18 cellular contexts compared by ENCODE assay signal in the genomic region with DNA sequence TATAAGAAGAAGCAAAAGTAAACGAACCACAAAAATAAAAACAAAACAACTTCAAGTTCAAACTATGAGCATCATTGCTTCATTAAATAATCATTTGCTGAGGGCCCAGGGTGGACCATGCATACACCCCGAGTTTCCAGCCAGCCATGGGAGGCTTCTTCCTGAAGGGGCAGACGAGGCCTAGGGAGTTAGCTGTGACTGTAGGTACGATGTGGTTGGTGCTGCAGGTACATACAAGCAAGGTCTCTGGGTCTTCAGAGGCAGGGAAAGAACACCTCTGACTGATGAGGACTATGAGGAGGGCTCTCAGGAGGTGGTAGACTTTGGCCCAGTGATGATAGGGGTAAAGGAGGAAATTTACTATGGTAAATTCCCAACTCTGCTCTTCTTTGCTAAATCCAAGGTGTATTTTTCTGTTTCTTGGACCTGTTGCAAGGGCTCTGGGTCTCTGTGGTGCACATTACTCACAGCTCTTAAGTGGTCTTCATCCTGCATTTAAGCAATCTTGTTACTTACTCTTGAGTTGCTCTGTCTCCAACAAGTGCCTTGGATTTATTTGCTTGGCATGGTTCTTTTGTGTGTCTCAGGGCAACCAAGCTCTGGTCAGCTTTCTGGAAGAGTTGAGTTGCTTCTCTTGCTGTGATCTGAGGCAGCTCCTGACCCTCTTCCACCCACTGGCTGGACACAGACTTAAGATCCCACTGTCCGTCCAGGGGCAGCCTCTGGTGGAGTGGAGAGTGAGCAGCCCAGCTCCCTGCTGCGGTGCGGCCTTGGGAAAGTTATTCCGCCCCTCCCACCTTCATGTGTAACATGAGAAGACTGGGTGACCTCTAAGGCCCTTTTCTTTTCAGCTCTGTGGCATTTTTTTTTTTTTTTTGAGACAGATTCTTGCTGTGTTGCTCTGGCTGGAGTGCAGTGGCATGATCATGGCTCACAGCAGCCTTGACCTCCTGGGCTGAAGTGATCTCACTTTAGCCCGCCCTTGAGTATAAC. TPM values are rescaled to one million over a fixed set of nuclear protein-coding genes. Genes with fewer than 3 reads are reported as not detected.
DNase-seq lines count a peak whose midpoint lies in the region; TF ChIP-seq lines count a peak whose summit lies in the region.
"Had no signal": no experiment of that assay in that cellular context is flagged by ENCODE, and none has a peak within 500 bp of the region (broad histone marks: within the 10 kb centered on the region; RNA-seq: fewer than 3 reads in every experiment).

No MANE protein-coding gene starts in this region.

- no peaks in the 10 kb centered on the region for H3K36me3 ChIP-seq in SJCRH30
- no peaks in the 10 kb centered on the region for H3K36me3 ChIP-seq in mammary epithelial cell (ENCODE audit: insufficient read depth, low read length)
- H3K36me3 ChIP-seq: prostate gland had no signal

- in situ Hi-C loops in mammary epithelial cell (cut with MboI; ENCODE audit: low sequenced_read_pairs in 2 of 2), result no loop called here

- dilution Hi-C loops in mammary epithelial cell (cut with HindIII; ENCODE audit: low sequenced_read_pairs), result no loop called here

- H3K4me3 ChIP-seq in SJCRH30, result no peak overlapping the region
- no peak overlapping the region for H3K4me3 ChIP-seq in fibroblast of mammary gland (ENCODE audit: control insufficient read depth, low read depth, low read length)
- no peak overlapping the region for H3K4me3 ChIP-seq in mammary epithelial cell (replicated peaks in 1 of 3; ENCODE audit: insufficient read depth in 1 of 3, low read depth in 2 of 3, low read length in 3 of 3)
- H3K4me3 ChIP-seq: prostate gland had no signal

- H3K27me3 ChIP-seq in SJCRH30 (no peaks in the 10 kb centered on the region), mammary epithelial cell (ENCODE audit: insufficient read depth, low read length) (no peaks in the 10 kb centered on the region)

- BruUV-seq in mammary epithelial cell (replicated peaks; lab: Mats Ljungman, UMichigan), result no TSS peak

- no peaks in the 10 kb centered on the region for H4K20me1 ChIP-seq in mammary epithelial cell (ENCODE audit: insufficient read depth, low read length)

- no peak overlapping the region for H3K4me2 ChIP-seq in mammary epithelial cell (ENCODE audit: insufficient read depth, low read depth, low read length)

- H2AFZ ChIP-seq in mammary epithelial cell (ENCODE audit: low read depth, low read length), result no peak overlapping the region

- CTCF ChIA-PET in mammary epithelial cell (lab: Charles Lee; ENCODE audit: low non-redundant PET), result no interaction called here

- H3K9me3 ChIP-seq in SJCRH30 (replicated peaks) (no peaks in the 10 kb centered on the region), mammary epithelial cell (replicated peaks; ENCODE audit: insufficient read depth, low read length) (no peaks in the 10 kb centered on the region)
- H3K9me3 ChIP-seq: prostate gland had no signal

- H3K9ac ChIP-seq in mammary epithelial cell (ENCODE audit: insufficient read depth, low read length), result no peak overlapping the region

- 76% methylated on average over 9 of the region's 9 CpGs for WGBS in mammary epithelial cell (ENCODE audit: low coverage, missing lambda C conversion rate)

- no peaks in the 10 kb centered on the region for H3K4me1 ChIP-seq in SJCRH30
- no peaks in the 10 kb centered on the region for H3K4me1 ChIP-seq in mammary epithelial cell (ENCODE audit: insufficient read depth, low read length)
- H3K4me1 ChIP-seq: prostate gland had no signal

- intact Hi-C loops in mammary epithelial cell (cut with micrococcal nuclease), result no loop called here

- H3K27ac ChIP-seq in SJCRH30 (no peak overlapping the region), mammary epithelial cell (ENCODE audit: insufficient read depth, low read depth, low read length) (no peak overlapping the region)
- H3K27ac ChIP-seq: prostate gland, VCaP had no signal

- DNase-seq in EH (ENCODE audit: low read depth) (peak; percentile 74), SJCRH30 (peak; percentile 27 to 56), fibroblast of mammary gland (ENCODE audit: low read depth) (peak; percentile 41), non-pigmented ciliary epithelial cell (ENCODE audit: low read depth) (peak; percentile 15), NCI-H1694 treated with DMSO at 0.1 percent for 48 hours (lab: John Stamatoyannopoulos, UW) (no peak), mammary epithelial cell (no peak), GM19238 (ENCODE audit: insufficient read length, low spot score) (no peak)
- DNase-seq in activated CD4-positive, alpha-beta T cell treated with anti-CD3 and anti-CD28 coated beads, Interleukin-2, amount 50 U/mL, for 4 hours, result no peak
- DNase-seq: activated CD8-positive, alpha-beta memory T cell treated with anti-CD3 and anti-CD28 coated beads, Interleukin-2, amount 50 U/mL, for 4 hours; activated naive CD8-positive, alpha-beta T cell treated with anti-CD3 and anti-CD28 coated beads, Interleukin-2, amount 10 ng/mL, durations not matched to agents 7 days and 5 days; effector memory CD8-positive, alpha-beta T cell; glutamatergic neuron; NCI-H1436 treated with DMSO at 0.1 percent for 48 hours; NCI-H82; SHP77; stimulated activated naive CD4-positive, alpha-beta T cell treated with Interleukin-2 at 50 U/mL for 16 hours had no signal

- TF ChIP-seq CTCF in fibroblast of mammary gland (conservative IDR thresholded peaks at IDR 0.05; ENCODE audit: control insufficient read depth, insufficient read depth, low read depth, low read length) (no peak), mammary epithelial cell (conservative IDR thresholded peaks at IDR 0.05 in 1 of 2, IDR thresholded peaks at IDR 0.05 in 1 of 2; ENCODE audit: extremely low read depth in 1 of 2, insufficient read depth in 1 of 2, low read depth in 1 of 2, low read length in 2 of 2) (no peak)

- no peaks in the 10 kb centered on the region for H3K79me2 ChIP-seq in mammary epithelial cell (ENCODE audit: insufficient read depth, low read length)

RNA-seq across cellular contexts. Expression of a gene that starts 56.1 kb away (rescaled TPM):
- 127 and 137 TPM in 2 replicates for total RNA-seq in SJCRH30 (2014; rRNA removed; shearing (Covaris generic))
- 10 to 100 TPM; 14.7 to 55.8 TPM for total RNA-seq in mammary epithelial cell
- polyA plus RNA-seq in mammary epithelial cell, result 33.1 TPM
- 26.7 TPM for polyA minus RNA-seq in mammary epithelial cell

RNA-seq across cellular contexts. Expression of a gene that starts 59.4 kb away (rescaled TPM):
- total RNA-seq in SJCRH30 (2014; rRNA removed; shearing (Covaris generic)), result 0.06 and 0.13 TPM in 2 replicates
- total RNA-seq in mammary epithelial cell, result 1 to 10 TPM in 1 of 2 donors, under 1 TPM in 1; 0.66 to 1.5 TPM
- 19.2 TPM for polyA plus RNA-seq in mammary epithelial cell
- 37.7 TPM for polyA minus RNA-seq in mammary epithelial cell
- total RNA-seq: activated naive CD8-positive, alpha-beta T cell treated with anti-CD3 and anti-CD28 coated beads, Interleukin-2, amount 10 ng/mL, durations not matched to agents 7 days and 5 days had no signal

Comparison
In these comparisons a context has a peak if more than half of its experiments do, and no peak if none do; other contexts are left out.
1. DNase-seq: peak in EH (single experiment), SJCRH30 (2 of 2), fibroblast of mammary gland (single experiment) and non-pigmented ciliary epithelial cell (single experiment); none in NCI-H1694 treated with DMSO at 0.1 percent for 48 hours (single experiment), mammary epithelial cell (single experiment), activated CD4-positive, alpha-beta T cell treated with anti-CD3 and anti-CD28 coated beads, Interleukin-2, amount 50 U/mL, for 4 hours (0 of 2) and GM19238 (single experiment).